In genomic region chr10:98135222-98135899, GRCh38 we compare ENCODE assay signal across 8 cellular contexts. TPM values are rescaled to one million over a fixed set of nuclear protein-coding genes. Genes with fewer than 3 reads are reported as not detected.
DNase-seq lines count a peak whose midpoint lies in the region; ATAC-seq lines count a peak whose summit lies in the region.

No MANE protein-coding gene starts in this region.

- no peaks in the 10 kb centered on the region for H3K36me3 ChIP-seq in CD4-positive, alpha-beta memory T cell (ENCODE audit: insufficient read depth, low read length)
- H3K36me3 ChIP-seq in iPS-15b (ENCODE audit: control insufficient read depth, insufficient read depth, low read length), result no peaks in the 10 kb centered on the region

- peak overlapping the region; percentile 83 to 84 for H3K4me3 ChIP-seq in CD4-positive, alpha-beta memory T cell (ENCODE audit: low read length in 2 of 2)
- peak overlapping the region; percentile 69 for H3K4me3 ChIP-seq in iPS-15b (ENCODE audit: low read depth, low read length)

- peak overlapping the region; percentile 97 for H3K27ac ChIP-seq in CD4-positive, alpha-beta memory T cell (ENCODE audit: low read depth, low read length)

- H3K27ac Mint-ChIP-seq in CD4-positive, alpha-beta memory T cell, result peak overlapping the region; percentile 89 to 98 (median 95)
- H3K27ac Mint-ChIP-seq in activated CD8-positive, alpha-beta T cell treated with anti-CD3 and anti-CD28 coated beads, Interleukin-2, amount 10 ng/mL, durations not matched to agents 7 days and 5 days, result peak overlapping the region; percentile 97
- H3K27ac Mint-ChIP-seq in stimulated activated memory B cell treated with anti-CD40 and anti-IgM and Interleukin-4, amounts not matched to agents 10 μg/mL and 1 μg/mL and 100 μg/mL, for 72 hours, result peak overlapping the region; percentile 97

- H3K4me1 ChIP-seq in CD4-positive, alpha-beta memory T cell (ENCODE audit: insufficient read depth, low read length), result peaks cover 50% of the 10 kb centered on the region
- no peaks in the 10 kb centered on the region for H3K4me1 ChIP-seq in iPS-15b (ENCODE audit: control insufficient read depth, insufficient read depth, low read length)

- H3K9me3 ChIP-seq in CD4-positive, alpha-beta memory T cell (ENCODE audit: control insufficient read depth in 1 of 2, low read length in 2 of 2), result no peaks in the 10 kb centered on the region
- no peaks in the 10 kb centered on the region for H3K9me3 ChIP-seq in iPS-15b (ENCODE audit: control insufficient read depth, insufficient read depth, low read length)

- H3K9me3 Mint-ChIP-seq in CD4-positive, alpha-beta memory T cell, result peaks cover 0 to 1% (median 0%) of the 10 kb centered on the region in 8 donors
- H3K9me3 Mint-ChIP-seq in activated CD8-positive, alpha-beta T cell treated with anti-CD3 and anti-CD28 coated beads, Interleukin-2, amount 10 ng/mL, durations not matched to agents 7 days and 5 days (ENCODE audit: insufficient read depth), result peaks cover 4% of the 10 kb centered on the region
- peaks cover 3% of the 10 kb centered on the region for H3K9me3 Mint-ChIP-seq in stimulated activated memory B cell treated with anti-CD40 and anti-IgM and Interleukin-4, amounts not matched to agents 10 μg/mL and 1 μg/mL and 100 μg/mL, for 72 hours

- H3K9ac ChIP-seq in iPS-15b (ENCODE audit: low read depth, low read length), result peak overlapping the region; percentile 79

- intact Hi-C loops in CD4-positive, alpha-beta memory T cell (cut with micrococcal nuclease), result loop anchor here (2.0 to 10.0 kb wide), 3 partner anchors 312 to 1485 kb away; partner anchors contain the start of genes ARHGAP19, HPS1 and SLC25A28

- H3K4me1 Mint-ChIP-seq in CD4-positive, alpha-beta memory T cell, result peaks cover 31 to 61% (median 49%) of the 10 kb centered on the region in 4 donors
- peaks cover 54% of the 10 kb centered on the region for H3K4me1 Mint-ChIP-seq in activated CD8-positive, alpha-beta T cell treated with anti-CD3 and anti-CD28 coated beads, Interleukin-2, amount 10 ng/mL, durations not matched to agents 7 days and 5 days (ENCODE audit: low read depth)
- H3K4me1 Mint-ChIP-seq in stimulated activated memory B cell treated with anti-CD40 and anti-IgM and Interleukin-4, amounts not matched to agents 10 μg/mL and 1 μg/mL and 100 μg/mL, for 72 hours, result peaks cover 52% of the 10 kb centered on the region

- CTCF ChIA-PET in CD4-positive, alpha-beta memory T cell (lab: Charles Lee; ENCODE audit: partially characterized antibody), result interaction anchor here (1.1 to 2.0 kb wide), 3 partner anchors 14 to 35 kb away, joined by 3 to 17 read pairs (median 6); no protein-coding TSS in a partner anchor
- CTCF ChIA-PET in activated CD8-positive, alpha-beta T cell treated with anti-CD3 and anti-CD28 coated beads, Interleukin-2, amount 10 ng/mL, durations not matched to agents 7 days and 5 days (lab: Charles Lee), result interaction anchor here (1.0 kb wide), 1 partner anchor 35 kb away, joined by 3 read pairs; no protein-coding TSS in a partner anchor

- DNase-seq in CD4-positive, alpha-beta memory T cell, result no peak
- DNase-seq in activated CD8-positive, alpha-beta T cell treated with anti-CD3 and anti-CD28 coated beads, Interleukin-2, amount 10 ng/mL, durations not matched to agents 7 days and 5 days, result no peak
- no peak for DNase-seq in activated gamma-delta T cell (lab: John Stamatoyannopoulos, UW)
- DNase-seq in DMS114 treated with DMSO at 0.1 percent for 48 hours (lab: John Stamatoyannopoulos, UW; ENCODE audit: unreplicated experiment), result no peak

- ATAC-seq in GM21825 (IDR thresholded peaks at IDR 0.05; ENCODE audit: unreplicated experiment) (peak; percentile 5), HG03469 (IDR thresholded peaks at IDR 0.05; ENCODE audit: unreplicated experiment) (no peak)
- ATAC-seq in activated CD8-positive, alpha-beta T cell treated with anti-CD3 and anti-CD28 coated beads, Interleukin-2, amount 10 ng/mL, durations not matched to agents 7 days and 5 days, result peak; percentile 5
- ATAC-seq in stimulated activated memory B cell treated with anti-CD40 and anti-IgM and Interleukin-4, amounts not matched to agents 10 μg/mL and 1 μg/mL and 100 μg/mL, for 72 hours, result no peak

- H3K4me3 Mint-ChIP-seq in CD4-positive, alpha-beta memory T cell, result peak overlapping the region; percentile 77 to 93 (median 87)
- peak overlapping the region; percentile 90 for H3K4me3 Mint-ChIP-seq in activated CD8-positive, alpha-beta T cell treated with anti-CD3 and anti-CD28 coated beads, Interleukin-2, amount 10 ng/mL, durations not matched to agents 7 days and 5 days
- peak overlapping the region; percentile 98 for H3K4me3 Mint-ChIP-seq in stimulated activated memory B cell treated with anti-CD40 and anti-IgM and Interleukin-4, amounts not matched to agents 10 μg/mL and 1 μg/mL and 100 μg/mL, for 72 hours

- H3K27me3 Mint-ChIP-seq in CD4-positive, alpha-beta memory T cell, result no peaks in the 10 kb centered on the region
- H3K27me3 Mint-ChIP-seq in activated CD8-positive, alpha-beta T cell treated with anti-CD3 and anti-CD28 coated beads, Interleukin-2, amount 10 ng/mL, durations not matched to agents 7 days and 5 days (ENCODE audit: low read depth), result no peaks in the 10 kb centered on the region
- H3K27me3 Mint-ChIP-seq in stimulated activated memory B cell treated with anti-CD40 and anti-IgM and Interleukin-4, amounts not matched to agents 10 μg/mL and 1 μg/mL and 100 μg/mL, for 72 hours, result no peaks in the 10 kb centered on the region

- peaks cover 4 to 5% of the 10 kb centered on the region in 2 donors for H3K36me3 Mint-ChIP-seq in CD4-positive, alpha-beta memory T cell
- peaks cover 25% of the 10 kb centered on the region for H3K36me3 Mint-ChIP-seq in activated CD8-positive, alpha-beta T cell treated with anti-CD3 and anti-CD28 coated beads, Interleukin-2, amount 10 ng/mL, durations not matched to agents 7 days and 5 days (ENCODE audit: low read depth)
- H3K36me3 Mint-ChIP-seq in stimulated activated memory B cell treated with anti-CD40 and anti-IgM and Interleukin-4, amounts not matched to agents 10 μg/mL and 1 μg/mL and 100 μg/mL, for 72 hours, result peaks cover 3% of the 10 kb centered on the region

- POLR2A ChIA-PET in CD4-positive, alpha-beta memory T cell (lab: Charles Lee; ENCODE audit: partially characterized antibody), result interaction anchor here (0.6 to 1.8 kb wide), 8 partner anchors 9 to 1536 kb away, joined by 3 to 8 read pairs (median 4); partner anchors contain the start of genes AVPI1, HPS1 and ZFYVE27
- POLR2A ChIA-PET in activated CD8-positive, alpha-beta T cell treated with anti-CD3 and anti-CD28 coated beads, Interleukin-2, amount 10 ng/mL, durations not matched to agents 7 days and 5 days (lab: Charles Lee), result interaction anchor here (1.2 to 1.4 kb wide), 3 partner anchors 31 to 311 kb away, joined by 3 to 6 read pairs (median 4); no protein-coding TSS in a partner anchor

- H3K27me3 ChIP-seq in CD4-positive, alpha-beta memory T cell (ENCODE audit: insufficient read depth, low read length), result no peaks in the 10 kb centered on the region
- H3K27me3 ChIP-seq in iPS-15b (ENCODE audit: control insufficient read depth, insufficient read depth, low read length), result no peaks in the 10 kb centered on the region

RNA-seq across cellular contexts. Expression of gene R3HCC1L, which starts 0.9 kb away (rescaled TPM):
- total RNA-seq in CD4-positive, alpha-beta memory T cell, result 10 to 100 TPM; 27.2 to 30.4 TPM
- polyA plus RNA-seq in CD4-positive, alpha-beta memory T cell, result 10 to 100 TPM in 1 of 2 donors, 1 to 10 TPM in 1; 7.0 to 13.8 TPM
- 10 to 100 TPM; 18.2 to 20.3 TPM for total RNA-seq in activated CD8-positive, alpha-beta T cell treated with anti-CD3 and anti-CD28 coated beads, Interleukin-2, amount 10 ng/mL, durations not matched to agents 7 days and 5 days

Comparison
In these comparisons a context has a peak if more than half of its experiments do, and no peak if none do; other contexts are left out.
1. ATAC-seq: peak in GM21825 (single experiment) and activated CD8-positive, alpha-beta T cell treated with anti-CD3 and anti-CD28 coated beads, Interleukin-2, amount 10 ng/mL, durations not matched to agents 7 days and 5 days (single experiment); none in stimulated activated memory B cell treated with anti-CD40 and anti-IgM and Interleukin-4, amounts not matched to agents 10 μg/mL and 1 μg/mL and 100 μg/mL, for 72 hours (single experiment) and HG03469 (single experiment).
2. Peak in every context shown above with its lines, with median percentiles within 50 percentile points of each other: H3K27ac Mint-ChIP-seq and H3K4me3 Mint-ChIP-seq.